8 cellular contexts compared by ENCODE assay signal in genomic region chr5:138439537-138440225, GRCh38. TPM values are rescaled to one million over a fixed set of nuclear protein-coding genes. Genes with fewer than 3 reads are reported as not detected.
DNase-seq lines count a peak whose midpoint lies in the region; ATAC-seq and TF ChIP-seq lines count a peak whose summit lies in the region.

No MANE protein-coding gene starts in this region.

- no peaks in the 10 kb centered on the region for H3K27me3 ChIP-seq in Panc1 (ENCODE audit: control insufficient read depth, insufficient read depth, low read length)
- no peaks in the 10 kb centered on the region for H3K27me3 ChIP-seq in esophagus muscularis mucosa
- H3K27me3 ChIP-seq in parathyroid adenoma (ENCODE audit: control insufficient read depth, insufficient read depth, low read length), result no peaks in the 10 kb centered on the region

- no peak overlapping the region for H3K27ac ChIP-seq in Panc1 (ENCODE audit: low read length)
- peak overlapping the region; percentile 75 to 80 (median 76) for H3K27ac ChIP-seq in esophagus muscularis mucosa (replicated peaks in 1 of 4)
- H3K27ac ChIP-seq in parathyroid adenoma, result peak overlapping the region; percentile 53

- TF ChIP-seq EP300 in esophagus muscularis mucosa (IDR thresholded peaks at IDR 0.05), result no peak

- in situ Hi-C loops in Panc1 (cut with HindIII; ENCODE audit: low pct_unique_long_range_greater_than_20kb, low sequenced_read_pairs), result no loop called here

- H3K4me3 ChIP-seq in GM12865 (ENCODE audit: low read depth, low read length) (peak overlapping the region; percentile 58), Panc1 (ENCODE audit: low read depth in 2 of 2, low read length in 2 of 2) (peak overlapping the region; percentile 34 to 45), esophagus muscularis mucosa (peak overlapping the region; percentile 61 to 76 (median 64)), parathyroid adenoma (ENCODE audit: low read depth, low read length) (no peak overlapping the region)

- DNase-seq in GM12865 (ENCODE audit: low read depth), result no peak
- DNase-seq in Panc1 (ENCODE audit: low read depth, low spot score), result no peak
- DNase-seq in esophagus muscularis mucosa (ENCODE audit: extremely low spot score), result no peak
- no peak for DNase-seq in MV-4-11 (lab: John Stamatoyannopoulos, UW)
- DNase-seq in effector CD8-positive, alpha-beta T cell (lab: John Stamatoyannopoulos, UW), result no peak
- no peak for DNase-seq in 8988T

- no peaks in the 10 kb centered on the region for H3K9me3 ChIP-seq in Panc1 (ENCODE audit: control insufficient read depth, insufficient read depth, low read depth, low read length)
- no peaks in the 10 kb centered on the region for H3K9me3 ChIP-seq in esophagus muscularis mucosa
- no peaks in the 10 kb centered on the region for H3K9me3 ChIP-seq in parathyroid adenoma (ENCODE audit: control insufficient read depth, low read length)

- POLR2A ChIA-PET in Panc1 (lab: Charles Lee), result no interaction called here

- WGBS in esophagus muscularis mucosa, result 28% methylated on average over 18 of the region's 21 CpGs

- H3K79me2 ChIP-seq in parathyroid adenoma, result no peaks in the 10 kb centered on the region

- ATAC-seq in Panc1 (peak; percentile 33), HG03039 (IDR thresholded peaks at IDR 0.05; ENCODE audit: unreplicated experiment) (no peak)

- no peak overlapping the region for H3K4me2 ChIP-seq in parathyroid adenoma (ENCODE audit: low read length)

- intact Hi-C loops in Panc1 (cut with micrococcal nuclease; ENCODE audit: unreplicated experiment) (no loop called here), esophagus muscularis mucosa (cut with DNase I) (no loop called here)

- CTCF ChIA-PET in Panc1 (lab: Charles Lee), result no interaction called here

- no peak for TF ChIP-seq POLR2A in esophagus muscularis mucosa (IDR thresholded peaks at IDR 0.05; ENCODE audit: low read depth)

- H3K36me3 ChIP-seq in Panc1 (ENCODE audit: control insufficient read depth, insufficient read depth, low read length), result peaks cover 10% of the 10 kb centered on the region
- H3K36me3 ChIP-seq in esophagus muscularis mucosa, result peaks cover 15 to 35% (median 25%) of the 10 kb centered on the region in 4 donors
- no peaks in the 10 kb centered on the region for H3K36me3 ChIP-seq in parathyroid adenoma (ENCODE audit: control insufficient read depth, insufficient read depth, low read length)

- TF ChIP-seq CTCF in GM12865 (IDR thresholded peaks at IDR 0.05; ENCODE audit: insufficient read depth, low read depth, low read length, missing control alignments), result no peak
- TF ChIP-seq CTCF in Panc1 (IDR thresholded peaks at IDR 0.05), result no peak
- no peak for TF ChIP-seq CTCF in esophagus muscularis mucosa (IDR thresholded peaks at IDR 0.05)
- no peak for TF ChIP-seq CTCF in parathyroid adenoma (IDR thresholded peaks at IDR 0.05)

- H3K9ac ChIP-seq in parathyroid adenoma, result no peak overlapping the region

- H3K4me1 ChIP-seq in Panc1 (ENCODE audit: control insufficient read depth, insufficient read depth, low read length) (peaks cover 4% of the 10 kb centered on the region; the same call in 1 of the 2 replicates), esophagus muscularis mucosa (peaks cover 26 to 31% (median 28%) of the 10 kb centered on the region in 4 donors), parathyroid adenoma (peaks cover 10% of the 10 kb centered on the region)

- peak overlapping the region; percentile 84 for H2AFZ ChIP-seq in parathyroid adenoma

- BruUV-seq in Panc1 (replicated peaks; lab: Mats Ljungman, UMichigan), result no TSS peak

RNA-seq across cellular contexts. Expression of gene REEP2, which starts 0.8 kb away (rescaled TPM):
- total RNA-seq in Panc1 (2021; ENCODE audit: unreplicated experiment), result 6.5 TPM
- polyA plus RNA-seq in Panc1 (2012; ENCODE audit: insufficient read length), result 13.3 TPM
- 10 to 100 TPM; 24.5 to 55.9 (median 33.6) TPM for total RNA-seq in esophagus muscularis mucosa

RNA-seq across cellular contexts. Expression of gene EGR1, which starts 25.6 kb away (rescaled TPM):
- total RNA-seq in Panc1 (2021; ENCODE audit: unreplicated experiment), result 12.0 TPM
- 14.0 TPM for polyA plus RNA-seq in Panc1 (2012; ENCODE audit: insufficient read length)
- 100 to 1,000 TPM in 1 of 4 donors, 10 to 100 TPM in 2, 1 to 10 TPM in 1; 9.6 to 138 (median 13.5) TPM for total RNA-seq in esophagus muscularis mucosa
